Comparison of ENCODE assay signal across 8 cellular contexts in genomic region chr17:45061606-45062205, GRCh38. TPM values are rescaled to one million over a fixed set of nuclear protein-coding genes. Genes with fewer than 3 reads are reported as not detected.
DNase-seq lines count a peak whose midpoint lies in the region; ATAC-seq and TF ChIP-seq lines count a peak whose summit lies in the region.

No MANE protein-coding gene starts in this region.

- whole genome bisulfite sequencing in heart left ventricle, 4 donors = 11 to 13% (median 12%) methylated on average over 15 of the region's 15 CpGs
- no CpG with 5 or more reads among the region's 15 CpGs for WGBS in mesendoderm (ENCODE audit: extremely low coverage, insufficient coverage, low lambda C conversion rate)

- H3K79me2 ChIP-seq in mesendoderm (ENCODE audit: control insufficient read depth, insufficient read depth, low read length) = peaks cover 32% of the 10 kb centered on the region

- H2BK120ac ChIP-seq in mesendoderm (ENCODE audit: low read depth, low read length) = no peak overlapping the region

- no peak overlapping the region for H2BK5ac ChIP-seq in mesendoderm (ENCODE audit: low read length)

- H3K27ac ChIP-seq in heart left ventricle (peak overlapping the region; percentile 68 to 95 (median 91)), mesendoderm (ENCODE audit: low read depth, low read length) (no peak overlapping the region), uterus (peak overlapping the region; percentile 90 to 92)

- no peak overlapping the region for H3K18ac ChIP-seq in mesendoderm (ENCODE audit: low read length)

- H3K23ac ChIP-seq in mesendoderm (ENCODE audit: low read length) = no peak overlapping the region

- peak overlapping the region; percentile 91 for H3K4me2 ChIP-seq in mesendoderm (ENCODE audit: low read length)

- H3K4ac ChIP-seq in mesendoderm (ENCODE audit: low read depth, low read length) = no peak overlapping the region

- H3K36me3 Mint-ChIP-seq in brain = peaks cover 10% of the 10 kb centered on the region

- H3K27me3 Mint-ChIP-seq in brain = peaks cover 11% of the 10 kb centered on the region

- peak overlapping the region; percentile 68 for H4K5ac ChIP-seq in mesendoderm (ENCODE audit: low read length)

- H2BK15ac ChIP-seq in mesendoderm (replicated peaks; ENCODE audit: low read depth) = no peak overlapping the region

- peak overlapping the region; percentile 41 to 94 (median 78) for H3K4me3 ChIP-seq in heart left ventricle
- peak overlapping the region; percentile 100 for H3K4me3 ChIP-seq in mesendoderm (ENCODE audit: low read length)
- peak overlapping the region; percentile 75 to 80 for H3K4me3 ChIP-seq in uterus

- peaks cover 57% of the 10 kb centered on the region for H3K4me1 Mint-ChIP-seq in brain

- ATAC-seq in heart left ventricle = no peak
- no peak for ATAC-seq in Right ventricle myocardium superior (ENCODE audit: poor library complexity)
- ATAC-seq in GM18870 (IDR thresholded peaks at IDR 0.05; ENCODE audit: unreplicated experiment) = no peak

- H3K27me3 ChIP-seq in heart left ventricle (no peaks in the 10 kb centered on the region), mesendoderm (ENCODE audit: insufficient read depth, low read length, poor library complexity) (no peaks in the 10 kb centered on the region), uterus (no peaks in the 10 kb centered on the region)

- peaks cover 2 to 65% (median 43%) of the 10 kb centered on the region in 12 donors for H3K4me1 ChIP-seq in heart left ventricle
- H3K4me1 ChIP-seq in mesendoderm (ENCODE audit: control insufficient read depth, low read depth, low read length) = no peaks in the 10 kb centered on the region
- peaks cover 0 to 5% of the 10 kb centered on the region in 2 donors for H3K4me1 ChIP-seq in uterus

- no peak for TF ChIP-seq CTCF in heart left ventricle (IDR thresholded peaks at IDR 0.05)
- no peak for TF ChIP-seq CTCF in brain (conservative IDR thresholded peaks at IDR 0.05)
- TF ChIP-seq CTCF in uterus (IDR thresholded peaks at IDR 0.05) = no peak

- DNase-seq in heart left ventricle (no peak), Right ventricle myocardium superior (no peak), mesendoderm (no peak), uterus (no peak), ACHN (no peak)
- no peak for DNase-seq in stimulated activated CD8-positive, alpha-beta memory T cell treated with anti-CD3 and anti-CD28 coated beads, Interleukin-4, amount 100 ng/mL, for 48 hours

- peak overlapping the region; percentile 95 to 100 (median 99) for H3K27ac Mint-ChIP-seq in brain

- in situ Hi-C loops in ACHN (cut with HindIII; ENCODE audit: low pct_ligation_motif_present, low pct_unique_long_range_greater_than_20kb, low sequenced_read_pairs) = no loop called here

- TF ChIP-seq POLR2A in heart left ventricle (IDR thresholded peaks at IDR 0.05) (no peak), uterus (IDR thresholded peaks at IDR 0.05) (no peak)

- no peak overlapping the region for H4K8ac ChIP-seq in mesendoderm (ENCODE audit: low read depth, low read length)

- H3K9me3 ChIP-seq in heart left ventricle (no peaks in the 10 kb centered on the region), uterus (no peaks in the 10 kb centered on the region)

- peaks cover 0 to 5% (median 0%) of the 10 kb centered on the region in 9 donors for H3K36me3 ChIP-seq in heart left ventricle
- H3K36me3 ChIP-seq in mesendoderm (ENCODE audit: control insufficient read depth, insufficient read depth, low read length) = no peaks in the 10 kb centered on the region
- no peaks in the 10 kb centered on the region for H3K36me3 ChIP-seq in uterus

- H3K9me3 Mint-ChIP-seq in brain = no peaks in the 10 kb centered on the region

- H3K79me1 ChIP-seq in mesendoderm (ENCODE audit: low read length) = peaks cover 6% of the 10 kb centered on the region

- intact Hi-C loops in heart left ventricle (cut with DNase I) = loop anchor here in 2 of 10 donors (2.0 to 5.0 kb wide), 3 partner anchors 36 to 71 kb away; partner anchors contain the start of gene PLCD3 (in 2 of the 2)
- intact Hi-C loops in Right ventricle myocardium superior (cut with DNase I) = no loop called here
- intact Hi-C loops in uterus (cut with DNase I; ENCODE audit: low total_unique reads) = no loop called here

- peak overlapping the region; percentile 92 to 98 (median 97) for H3K4me3 Mint-ChIP-seq in brain

- H2AK5ac ChIP-seq in mesendoderm (ENCODE audit: low read length) = peak overlapping the region; percentile 96

- H3K9ac ChIP-seq in mesendoderm (ENCODE audit: low read length) = peak overlapping the region; percentile 98

- H3K56ac ChIP-seq in mesendoderm (ENCODE audit: low read length) = peak overlapping the region; percentile 91

RNA-seq across cellular contexts. Expression of gene NMT1, which starts 0.6 kb away (rescaled TPM):
- 100 to 1,000 TPM in 2 of 9 donors, 10 to 100 TPM in 7; 61.0 to 114 (median 70.8) TPM for total RNA-seq in heart left ventricle
- 10 to 100 TPM; 36.8 to 52.7 TPM for polyA plus RNA-seq in heart left ventricle
- total RNA-seq in Right ventricle myocardium superior = 84.5 TPM
- 60.8 TPM for polyA plus RNA-seq in brain (ENCODE audit: insufficient read depth, low read depth, low replicate concordance)
- polyA plus RNA-seq in mesendoderm (2013, experiment 1 of 2) = 126 TPM
- 128 TPM for polyA plus RNA-seq in mesendoderm (2013, experiment 2 of 2)
- total RNA-seq in uterus = 100 to 1,000 TPM in 1 of 4 donors, 10 to 100 TPM in 3; 25.6 to 115 (median 72.3) TPM

RNA-seq across cellular contexts. Expression of gene DCAKD, which starts 10.3 kb away (rescaled TPM):
- total RNA-seq in heart left ventricle (10 to 100 TPM; 24.7 to 60.9 (median 33.9) TPM), Right ventricle myocardium superior (25.3 TPM), uterus (10 to 100 TPM; 26.8 to 57.1 (median 37.7) TPM)
- polyA plus RNA-seq in heart left ventricle (10 to 100 TPM; 15.3 to 24.8 TPM), brain (ENCODE audit: insufficient read depth, low read depth, low replicate concordance) (95.0 TPM)
- polyA plus RNA-seq in mesendoderm (2013, experiment 1 of 2) = 21.9 TPM
- polyA plus RNA-seq in mesendoderm (2013, experiment 2 of 2) = 22.4 TPM
